16 cellular contexts compared by ENCODE assay signal in the genomic region with DNA sequence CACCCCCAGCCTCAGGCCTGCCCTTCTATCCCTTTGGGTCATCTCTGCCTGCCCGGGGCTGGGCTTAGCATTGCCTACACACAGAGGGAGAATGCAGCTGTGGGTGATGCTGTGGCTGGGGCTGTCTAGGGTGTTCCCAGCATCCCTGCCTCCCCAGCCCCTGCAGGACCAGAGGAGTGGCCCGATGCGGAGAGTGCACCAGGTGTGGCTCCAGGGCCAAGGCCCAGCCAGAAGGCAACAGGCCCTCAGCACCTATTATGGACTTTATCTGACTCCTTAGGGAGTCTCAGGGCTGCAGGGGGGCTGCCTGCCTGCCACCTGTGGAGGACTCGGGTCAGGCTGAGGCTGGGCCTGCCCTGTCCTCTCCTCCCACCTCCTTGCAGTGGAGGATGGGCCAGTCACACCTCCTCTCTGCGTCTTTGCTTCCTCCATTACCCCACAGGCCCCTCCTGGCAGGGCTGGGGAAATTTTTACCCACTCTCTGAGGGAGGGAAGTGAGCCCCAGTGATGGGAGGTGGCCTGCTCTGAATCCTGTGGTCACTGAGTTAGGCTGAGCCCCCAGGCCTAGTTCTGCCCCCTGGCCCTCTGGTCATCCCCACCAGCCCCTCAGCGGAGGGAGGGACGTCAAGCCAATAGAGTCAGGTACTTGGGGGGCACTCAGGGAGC.
DNase-seq lines count a peak whose midpoint lies in the region; ATAC-seq and TF ChIP-seq lines count a peak whose summit lies in the region.
"Had no signal": no experiment of that assay in that cellular context is flagged by ENCODE, and none has a peak within 500 bp of the region (broad histone marks: within the 10 kb centered on the region; RNA-seq: fewer than 3 reads in every experiment).

No MANE protein-coding gene starts in this region.

- no peaks in the 10 kb centered on the region for H3K36me3 ChIP-seq in KMS-11 (ENCODE audit: insufficient read depth)
- no peaks in the 10 kb centered on the region for H3K36me3 ChIP-seq in BE2C
- no peaks in the 10 kb centered on the region for H3K36me3 ChIP-seq in mucosa of descending colon (ENCODE audit: low read depth)

- no peaks in the 10 kb centered on the region for H3K9me3 Mint-ChIP-seq in chondrocyte (ENCODE audit: low read depth)
- no peaks in the 10 kb centered on the region for H3K9me3 Mint-ChIP-seq in natural killer cell treated with Interleukin-12 subunit alpha and Interleukin-12 subunit beta and Interleukin-15 and Interleukin-18, amount 100 ng/mL, for 72 hours
- H3K9me3 Mint-ChIP-seq: CD8-positive, alpha-beta T cell had no signal

- H3K4me1 ChIP-seq in KMS-11 (ENCODE audit: low read depth, poor library complexity, severe bottlenecking) (peaks cover 17% of the 10 kb centered on the region), BE2C (no peaks in the 10 kb centered on the region), foreskin keratinocyte (no peaks in the 10 kb centered on the region), mucosa of descending colon (ENCODE audit: low read depth) (no peaks in the 10 kb centered on the region)
- H3K4me1 ChIP-seq: A549 had no signal

- no peak for TF ChIP-seq CTCF in KMS-11 (conservative IDR thresholded peaks at IDR 0.05; ENCODE audit: low read depth, low read length)
- no peak for TF ChIP-seq CTCF in chondrocyte (IDR thresholded peaks at IDR 0.05)
- no peak for TF ChIP-seq CTCF in BE2C (IDR thresholded peaks at IDR 0.05; ENCODE audit: low read depth, low read length)
- TF ChIP-seq CTCF in foreskin keratinocyte (conservative IDR thresholded peaks at IDR 0.05) = no peak
- TF ChIP-seq CTCF in mucosa of descending colon (IDR thresholded peaks at IDR 0.05) = no peak

- 0 out of 2 replicates have a peak overlapping the region, but pooled peaks have one; percentile 87 for H2AFZ ChIP-seq in KMS-11 (ENCODE audit: low read depth)

- DNase-seq in chondrocyte (ENCODE audit: low spot score) (peak; percentile 61), BE2C (no peak), foreskin keratinocyte (no peak), mucosa of descending colon (no peak)
- no peak for DNase-seq in natural killer cell treated with Interleukin-12 subunit alpha and Interleukin-12 subunit beta and Interleukin-15 and Interleukin-18, amount 100 ng/mL, for 72 hours (ENCODE audit: low spot score)
- DNase-seq: CD8-positive, alpha-beta T cell; DMS153; IMR-90; NCI-H1417; NCI-H1694 treated with DMSO at 0.1 percent for 48 hours; NCI-H2081 treated with DMSO at 0.1 percent for 48 hours; NCI-H446; NCI-H526 had no signal

- no peaks in the 10 kb centered on the region for H4K20me1 ChIP-seq in KMS-11 (ENCODE audit: insufficient read depth)

- H3K4me2 ChIP-seq in KMS-11 = peak overlapping the region; percentile 56
- H3K4me2 ChIP-seq: A549 had no signal

- H3K4me3 ChIP-seq in KMS-11 (IDR thresholded peaks at IDR 0.05; ENCODE audit: insufficient read depth, low read depth, low read length) = no peak overlapping the region
- no peak overlapping the region for H3K4me3 ChIP-seq in BE2C (ENCODE audit: low read depth, low read length)
- H3K4me3 ChIP-seq in mucosa of descending colon = no peak overlapping the region
- H3K4me3 ChIP-seq: A549 had no signal

- peaks cover 2% of the 10 kb centered on the region for H3K36me3 Mint-ChIP-seq in chondrocyte (ENCODE audit: low read depth)
- H3K36me3 Mint-ChIP-seq in natural killer cell treated with Interleukin-12 subunit alpha and Interleukin-12 subunit beta and Interleukin-15 and Interleukin-18, amount 100 ng/mL, for 72 hours = no peaks in the 10 kb centered on the region
- H3K36me3 Mint-ChIP-seq: CD8-positive, alpha-beta T cell had no signal

- no peak overlapping the region for H3K4me3 Mint-ChIP-seq in chondrocyte (ENCODE audit: unreplicated experiment)
- no peak overlapping the region for H3K4me3 Mint-ChIP-seq in natural killer cell treated with Interleukin-12 subunit alpha and Interleukin-12 subunit beta and Interleukin-15 and Interleukin-18, amount 100 ng/mL, for 72 hours

- peak overlapping the region; percentile 39; the same call in 1 of the 2 replicates for H3K9ac ChIP-seq in KMS-11

- no peaks in the 10 kb centered on the region for H3K79me2 ChIP-seq in KMS-11 (ENCODE audit: insufficient read depth, low read depth)

- H3K27me3 ChIP-seq in KMS-11 (ENCODE audit: insufficient read depth, low read depth) (no peaks in the 10 kb centered on the region), BE2C (no peaks in the 10 kb centered on the region), foreskin keratinocyte (peaks cover 7% of the 10 kb centered on the region)

- H3K27ac Mint-ChIP-seq in chondrocyte (ENCODE audit: unreplicated experiment) = no peak overlapping the region
- peak overlapping the region; percentile 80 for H3K27ac Mint-ChIP-seq in natural killer cell treated with Interleukin-12 subunit alpha and Interleukin-12 subunit beta and Interleukin-15 and Interleukin-18, amount 100 ng/mL, for 72 hours

- H3K27ac ChIP-seq in KMS-11 (no peak overlapping the region), foreskin keratinocyte (no peak overlapping the region)
- H3K27ac ChIP-seq: A549 had no signal

- peak in 1 of 2 donors; percentile 21 for ATAC-seq in natural killer cell treated with Interleukin-12 subunit alpha and Interleukin-12 subunit beta and Interleukin-15 and Interleukin-18, amount 100 ng/mL, for 72 hours
- no peak for ATAC-seq in GM18868 (IDR thresholded peaks at IDR 0.05; ENCODE audit: unreplicated experiment)
- ATAC-seq in foreskin keratinocyte = no peak
- no peak for ATAC-seq in mucosa of descending colon
- ATAC-seq: A549; CD8-positive, alpha-beta T cell had no signal

- intact Hi-C loops in mucosa of descending colon (cut with DNase I, micrococcal nuclease) = no loop called here

- H3K4me1 Mint-ChIP-seq in chondrocyte (ENCODE audit: low read depth) = no peaks in the 10 kb centered on the region
- peaks cover 41% of the 10 kb centered on the region in 2 donors for H3K4me1 Mint-ChIP-seq in natural killer cell treated with Interleukin-12 subunit alpha and Interleukin-12 subunit beta and Interleukin-15 and Interleukin-18, amount 100 ng/mL, for 72 hours (ENCODE audit: low read depth in 2 of 2)

- H3K9me3 ChIP-seq in BE2C (no peaks in the 10 kb centered on the region; the same call in 1 of the 2 replicates), mucosa of descending colon (no peaks in the 10 kb centered on the region)
- H3K9me3 ChIP-seq: A549 had no signal

- peaks cover 28% of the 10 kb centered on the region for H3K27me3 Mint-ChIP-seq in chondrocyte (ENCODE audit: low read depth)
- peaks cover 2 to 3% of the 10 kb centered on the region in 2 donors for H3K27me3 Mint-ChIP-seq in natural killer cell treated with Interleukin-12 subunit alpha and Interleukin-12 subunit beta and Interleukin-15 and Interleukin-18, amount 100 ng/mL, for 72 hours
